Comparison of ENCODE assay signal across 8 cellular contexts in genomic region chr2:206443735-206444527, GRCh38. TPM values are rescaled to one million over a fixed set of nuclear protein-coding genes. Genes with fewer than 3 reads are reported as not detected.
DNase-seq lines count a peak whose midpoint lies in the region; ATAC-seq and TF ChIP-seq lines count a peak whose summit lies in the region.

No MANE protein-coding gene starts in this region.

- H2BK15ac ChIP-seq in mesendoderm (replicated peaks; ENCODE audit: low read depth) = no peak overlapping the region

- H3K9me2 ChIP-seq in SK-N-SH = no peaks in the 10 kb centered on the region

- peaks cover 5% of the 10 kb centered on the region in 2 donors for H3K4me1 Mint-ChIP-seq in effector memory CD8-positive, alpha-beta T cell (ENCODE audit: low read depth in 2 of 2)

- H3K4me1 ChIP-seq in SK-N-SH (ENCODE audit: control insufficient read depth in 1 of 2, insufficient read depth in 2 of 2, low read depth in 1 of 2, low read length in 1 of 2) (peaks cover 0 to 12% of the 10 kb centered on the region in 2 experiments; a peak in 2 of 4 replicates), mesendoderm (ENCODE audit: control insufficient read depth, low read depth, low read length) (no peaks in the 10 kb centered on the region), tibial artery (peaks cover 0 to 17% (median 14%) of the 10 kb centered on the region in 4 donors)

- H3K9ac ChIP-seq in SK-N-SH = peak overlapping the region; percentile 57; the same call in 1 of the 2 replicates
- peak overlapping the region; percentile 75 for H3K9ac ChIP-seq in mesendoderm (ENCODE audit: low read length)

- no peaks in the 10 kb centered on the region for H3K79me1 ChIP-seq in mesendoderm (ENCODE audit: low read length)

- CTCF ChIA-PET in AG04450 (lab: Charles Lee) (no interaction called here), SK-N-SH (lab: Yijun Ruan, JAX) (no interaction called here)

- no peak overlapping the region for H2AK5ac ChIP-seq in mesendoderm (ENCODE audit: low read length)

- no peak for TF ChIP-seq CTCF in AG04450 (IDR thresholded peaks at IDR 0.05; ENCODE audit: low read depth, low read length)
- TF ChIP-seq CTCF in GM13977 (IDR thresholded peaks at IDR 0.05; ENCODE audit: extremely low read depth, insufficient read depth, missing control alignments) = no peak
- TF ChIP-seq CTCF in SK-N-SH (IDR thresholded peaks at IDR 0.05) = no peak
- no peak for TF ChIP-seq CTCF in tibial artery (IDR thresholded peaks at IDR 0.05)

- H3K27me3 ChIP-seq in AG04450 (ENCODE audit: control insufficient read depth, insufficient read depth, low read length) (peaks cover 24% of the 10 kb centered on the region), SK-N-SH (ENCODE audit: insufficient read depth) (peaks cover 10% of the 10 kb centered on the region; the same call in 1 of the 2 replicates), mesendoderm (ENCODE audit: insufficient read depth, low read length, poor library complexity) (peaks cover 4% of the 10 kb centered on the region), tibial artery (peaks cover 0 to 37% of the 10 kb centered on the region in 2 donors)

- peak; percentile 40 for ATAC-seq in HG03066 (IDR thresholded peaks at IDR 0.05; ENCODE audit: low read depth, unreplicated experiment)
- no peak for ATAC-seq in effector memory CD8-positive, alpha-beta T cell (replicated peaks)

- H3F3A ChIP-seq in SK-N-SH (replicated peaks; ENCODE audit: insufficient read depth) = peaks cover 3% of the 10 kb centered on the region

- no peak for TF ChIP-seq RAD21 in SK-N-SH (IDR thresholded peaks at IDR 0.05; ENCODE audit: low read length)

- H3K36me3 ChIP-seq in SK-N-SH (replicated peaks in 1 of 2; ENCODE audit: control insufficient read depth in 1 of 2, insufficient read depth in 2 of 2, low read length in 1 of 2) = no peaks in the 10 kb centered on the region
- no peaks in the 10 kb centered on the region for H3K36me3 ChIP-seq in mesendoderm (ENCODE audit: control insufficient read depth, insufficient read depth, low read length)
- no peaks in the 10 kb centered on the region for H3K36me3 ChIP-seq in tibial artery

- TF ChIP-seq EP300 in SK-N-SH (IDR thresholded peaks at IDR 0.05; ENCODE audit: borderline replicate concordance in 1 of 2, low read depth in 1 of 2, low read length in 1 of 2) = no peak

- no peaks in the 10 kb centered on the region for H3K36me3 Mint-ChIP-seq in effector memory CD8-positive, alpha-beta T cell (ENCODE audit: insufficient read depth)

- H3K56ac ChIP-seq in mesendoderm (ENCODE audit: low read length) = peak overlapping the region; percentile 88

- H3K27me3 Mint-ChIP-seq in effector memory CD8-positive, alpha-beta T cell = peaks cover 57 to 74% of the 10 kb centered on the region in 2 donors

- intact Hi-C loops in tibial artery (cut with DNase I; ENCODE audit: low total_unique reads) = no loop called here

- no peaks in the 10 kb centered on the region for H3K79me2 ChIP-seq in SK-N-SH (ENCODE audit: insufficient read depth)
- no peaks in the 10 kb centered on the region for H3K79me2 ChIP-seq in mesendoderm (ENCODE audit: control insufficient read depth, insufficient read depth, low read length)

- no peak overlapping the region for H4K5ac ChIP-seq in mesendoderm (ENCODE audit: low read length)

- DNase-seq in AG04450 (ENCODE audit: low read depth, low spot score) = no peak
- peak; percentile 73 for DNase-seq in GM13977 (ENCODE audit: low spot score)
- peak; percentile 85 for DNase-seq in SK-N-SH
- DNase-seq in effector memory CD8-positive, alpha-beta T cell = no peak
- peak; percentile 62 for DNase-seq in mesendoderm
- no peak for DNase-seq in tibial artery
- DNase-seq in SW 1271 (lab: John Stamatoyannopoulos, UW) = no peak

- H3K9me3 Mint-ChIP-seq in effector memory CD8-positive, alpha-beta T cell = no peaks in the 10 kb centered on the region

- POLR2A ChIA-PET in AG04450 (lab: Yijun Ruan, JAX) = interaction anchor here (0.5 kb wide), 1 partner anchor 358 kb away, joined by 3 read pairs; the partner anchor contains the start of gene INO80D
- POLR2A ChIA-PET in SK-N-SH (lab: Yijun Ruan, JAX) = no interaction called here

- H3K18ac ChIP-seq in mesendoderm (ENCODE audit: low read length) = peak overlapping the region; percentile 53

- peak overlapping the region; percentile 77 for H2AFZ ChIP-seq in SK-N-SH (ENCODE audit: low read depth)

- H4K20me1 ChIP-seq in SK-N-SH (ENCODE audit: insufficient read depth) = no peaks in the 10 kb centered on the region

- in situ Hi-C loops in GM13977 (cut with MboI; ENCODE audit: low pct_unique_long_range_greater_than_20kb, low sequenced_read_pairs, unreplicated experiment) = no loop called here

- H3K9me3 ChIP-seq in AG04450 (ENCODE audit: control insufficient read depth, insufficient read depth, low read length) = no peaks in the 10 kb centered on the region
- H3K9me3 ChIP-seq in SK-N-SH = no peaks in the 10 kb centered on the region
- no peaks in the 10 kb centered on the region for H3K9me3 ChIP-seq in tibial artery

- H3K4ac ChIP-seq in mesendoderm (ENCODE audit: low read depth, low read length) = peak overlapping the region; percentile 64

- peak overlapping the region; percentile 89 for H3K4me2 ChIP-seq in SK-N-SH
- H3K4me2 ChIP-seq in mesendoderm (ENCODE audit: low read length) = peak overlapping the region; percentile 88

- no peak overlapping the region for H3K23ac ChIP-seq in mesendoderm (ENCODE audit: low read length)

- H2BK5ac ChIP-seq in mesendoderm (ENCODE audit: low read length) = no peak overlapping the region

- peak overlapping the region; percentile 63 to 69 for H3K4me3 Mint-ChIP-seq in effector memory CD8-positive, alpha-beta T cell

- no peak overlapping the region for H4K8ac ChIP-seq in mesendoderm (ENCODE audit: low read depth, low read length)

- H3K27ac Mint-ChIP-seq in effector memory CD8-positive, alpha-beta T cell = no peak overlapping the region

- WGBS in SK-N-SH (ENCODE audit: low lambda C conversion rate) = 20% methylated on average over 18 of the region's 77 CpGs
- whole genome bisulfite sequencing in mesendoderm (ENCODE audit: extremely low coverage, insufficient coverage, low lambda C conversion rate) = no CpG with 5 or more reads among the region's 77 CpGs

- H2BK120ac ChIP-seq in mesendoderm (ENCODE audit: low read depth, low read length) = no peak overlapping the region

- H3K27ac ChIP-seq in AG04450 (ENCODE audit: low read depth, low read length) (no peak overlapping the region), SK-N-SH (ENCODE audit: low read depth in 2 of 2, low read length in 1 of 2) (no peak overlapping the region), mesendoderm (ENCODE audit: low read depth, low read length) (no peak overlapping the region), tibial artery (no peak overlapping the region)

- peak overlapping the region; percentile 62 for H3K4me3 ChIP-seq in AG04450 (ENCODE audit: low read depth, low read length)
- peak overlapping the region; percentile 65 to 78 for H3K4me3 ChIP-seq in SK-N-SH (ENCODE audit: low read depth in 2 of 2, low read length in 1 of 2)
- peak overlapping the region; percentile 50 for H3K4me3 ChIP-seq in mesendoderm (ENCODE audit: low read length)
- H3K4me3 ChIP-seq in tibial artery = peak overlapping the region; percentile 48 to 54

TF ChIP-seq in SK-N-SH, 30 proteins besides CTCF, POLR2A, EP300 and RAD21:
- TF ChIP-seq SMC3 (IDR thresholded peaks at IDR 0.05; ENCODE audit: low read depth, low read length) = no peak

RNA-seq across cellular contexts. Expression of gene ADAM23, which starts 0.6 kb away (rescaled TPM):
- polyA plus RNA-seq in AG04450 (2011; rRNA removed) = 6.6 and 7.1 TPM in 2 replicates
- polyA minus RNA-seq in AG04450 (2011; rRNA and poly(A)+ RNA removed) = 6.2 and 7.3 TPM in 2 replicates
- 3.6 and 3.7 TPM in 2 replicates for polyA plus RNA-seq in SK-N-SH (2012; rRNA removed)
- polyA plus RNA-seq in SK-N-SH (2012; cell fraction: cytosol; rRNA removed) = 5.2 and 6.1 TPM in 2 replicates
- polyA plus RNA-seq in SK-N-SH (2012; cell fraction: nucleus; rRNA removed) = 1.2 and 3.2 TPM in 2 replicates
- polyA plus RNA-seq in mesendoderm (2013, experiment 1 of 2) = 8.1 TPM
- polyA plus RNA-seq in mesendoderm (2013, experiment 2 of 2) = 8.5 TPM

Comparison
In these comparisons a context has a peak if more than half of its experiments do, and no peak if none do; other contexts are left out.
1. DNase-seq: peak in GM13977 (single experiment), SK-N-SH (single experiment) and mesendoderm (single experiment); none in AG04450 (single experiment), effector memory CD8-positive, alpha-beta T cell (0 of 3), tibial artery (0 of 2) and SW 1271 (0 of 2).
2. Peak in every context shown above with its lines, with median percentiles within 50 percentile points of each other: H3K4me3 ChIP-seq.